ENCODE assay signal across 1 cellular context in genomic region chr10:1232164-1232911, GRCh38.
A peak's percentile ranks its signal among the peaks of the same experiment; 100 is the strongest.
TF ChIP-seq lines count a peak whose summit lies in the region.

No MANE protein-coding gene starts in this region.

TF ChIP-seq in HEK293, 187 proteins besides CTCF, POLR2A, EP300 and RAD21 (continued from another document):
- 0 out of 2 replicates have a peak, but pooled peaks have one; percentile 20 for TF ChIP-seq ZNF398 (tag by site-specific recombination; IDR thresholded peaks at IDR 0.05)
